ENCODE assay signal across 19 cellular contexts in the genomic region with DNA sequence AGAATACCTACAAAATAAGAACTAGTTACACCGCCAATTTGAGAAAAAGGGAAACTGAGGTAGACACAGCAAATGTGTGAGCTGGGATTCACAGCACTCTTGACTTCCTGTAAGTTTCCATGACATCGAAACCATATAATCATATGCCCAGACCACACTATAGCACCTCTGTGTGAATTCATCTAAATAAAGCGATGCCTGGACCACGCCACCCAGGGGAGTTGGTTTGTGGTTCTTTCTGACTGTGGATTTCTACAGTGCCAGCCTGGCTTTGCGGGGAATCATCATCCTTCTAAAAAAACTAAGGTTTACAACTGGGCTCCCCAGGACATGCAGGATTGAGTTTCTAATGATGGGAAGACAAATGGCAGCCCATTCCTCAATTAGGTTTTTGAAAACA. TPM values are rescaled to one million over a fixed set of nuclear protein-coding genes. Genes with fewer than 3 reads are reported as not detected.
DNase-seq lines count a peak whose midpoint lies in the region; ATAC-seq, FAIRE-seq and TF ChIP-seq lines count a peak whose summit lies in the region.
"Had no signal": no experiment of that assay in that cellular context is flagged by ENCODE, and none has a peak within 500 bp of the region (broad histone marks: within the 10 kb centered on the region; RNA-seq: fewer than 3 reads in every experiment).

No MANE protein-coding gene starts in this region.

- H3K9me3 ChIP-seq in K562 (replicated peaks; ENCODE audit: control insufficient read depth, insufficient read depth, low read depth, low read length) (no peaks in the 10 kb centered on the region; the same call in 1 of the 2 replicates), smooth muscle cell (replicated peaks; ENCODE audit: low read depth) (no peaks in the 10 kb centered on the region), HAP-1 (no peaks in the 10 kb centered on the region)
- H3K9me3 ChIP-seq: transverse colon had no signal

- 74% methylated on average over 5 of the region's 5 CpGs for WGBS in K562 (ENCODE audit: insufficient coverage, low coverage, missing lambda C conversion rate)
- WGBS in smooth muscle cell (ENCODE audit: low lambda C conversion rate), result 97% methylated on average over 5 of the region's 5 CpGs

- no peak for FAIRE-seq in K562 (lab: Jason Lieb, UNC)
- FAIRE-seq: colon, HTR-8/SVneo had no signal

- TF ChIP-seq EP300 in K562 (IDR thresholded peaks at IDR 0.05; ENCODE audit: low read length), result no peak

- no peaks in the 10 kb centered on the region for H3K4me1 ChIP-seq in K562 (replicated peaks in 1 of 2; ENCODE audit: control insufficient read depth in 2 of 2, insufficient read depth in 2 of 2, low read length in 2 of 2)
- H3K4me1 ChIP-seq in smooth muscle cell (ENCODE audit: low read depth), result no peaks in the 10 kb centered on the region
- no peaks in the 10 kb centered on the region for H3K4me1 ChIP-seq in HAP-1

- H3K27ac ChIP-seq in K562 (ENCODE audit: extremely low read depth, low read depth, low read length) (no peak overlapping the region), smooth muscle cell (ENCODE audit: low read depth) (no peak overlapping the region)
- H3K27ac ChIP-seq: transverse colon had no signal

- H3K9me1 ChIP-seq in K562 (ENCODE audit: control insufficient read depth, insufficient read depth, low read length), result no peaks in the 10 kb centered on the region

- H3K4me3 ChIP-seq in NB4 (ENCODE audit: low read depth, low read length) (peak overlapping the region; percentile 14), K562 (no peak overlapping the region), smooth muscle cell (no peak overlapping the region), HAP-1 (no peak overlapping the region)
- H3K4me3 ChIP-seq: transverse colon had no signal

- H3K4me3 Mint-ChIP-seq in activated CD8-positive, alpha-beta T cell treated with anti-CD3 and anti-CD28 coated beads for 36 hours, result no peak overlapping the region
- no peak overlapping the region for H3K4me3 Mint-ChIP-seq in activated CD8-positive, alpha-beta T cell treated with anti-CD3 and anti-CD28 coated beads, Interleukin-2, amount 10 ng/mL, durations not matched to agents 7 days and 5 days
- H3K4me3 Mint-ChIP-seq: CD4-positive, alpha-beta memory T cell had no signal

- peak overlapping the region; percentile 79 for H2AFZ ChIP-seq in K562 (ENCODE audit: low read depth, low read length)
- peak overlapping the region; percentile 76 for H2AFZ ChIP-seq in smooth muscle cell (ENCODE audit: low read depth)

- POLR2A ChIA-PET in activated CD8-positive, alpha-beta T cell treated with anti-CD3 and anti-CD28 coated beads for 36 hours (lab: Charles Lee), result interaction anchor here (1.2 kb wide), 1 partner anchor 32 kb away, joined by 3 read pairs; no protein-coding TSS in a partner anchor
- POLR2A ChIA-PET in activated CD8-positive, alpha-beta T cell treated with anti-CD3 and anti-CD28 coated beads, Interleukin-2, amount 10 ng/mL, durations not matched to agents 7 days and 5 days (lab: Charles Lee), result interaction anchor here (0.6 kb wide), 1 partner anchor 109 kb away, joined by 3 read pairs; no protein-coding TSS in a partner anchor
- POLR2A ChIA-PET in K562 (lab: Yijun Ruan, JAX), result interaction anchor here (1.4 kb wide), 1 partner anchor 115 kb away, joined by 3 read pairs; no protein-coding TSS in a partner anchor

- CTCF ChIA-PET in activated CD8-positive, alpha-beta T cell treated with anti-CD3 and anti-CD28 coated beads for 36 hours (lab: Charles Lee), result interaction anchor here (2.1 kb wide), 1 partner anchor 117 kb away, joined by 13 read pairs; no protein-coding TSS in a partner anchor
- CTCF ChIA-PET in activated CD8-positive, alpha-beta T cell treated with anti-CD3 and anti-CD28 coated beads, Interleukin-2, amount 10 ng/mL, durations not matched to agents 7 days and 5 days (lab: Charles Lee), result interaction anchor here (0.6 to 1.6 kb wide), 5 partner anchors 8 to 116 kb away, joined by 3 to 5 read pairs (median 4); no protein-coding TSS in a partner anchor
- CTCF ChIA-PET in K562 (lab: Yijun Ruan, JAX; ENCODE audit: low intra/inter-chr PET ratio), result no interaction called here

- peaks cover 6% of the 10 kb centered on the region for H3K4me1 Mint-ChIP-seq in activated CD8-positive, alpha-beta T cell treated with anti-CD3 and anti-CD28 coated beads for 36 hours (ENCODE audit: low read depth)
- H3K4me1 Mint-ChIP-seq in activated CD8-positive, alpha-beta T cell treated with anti-CD3 and anti-CD28 coated beads, Interleukin-2, amount 10 ng/mL, durations not matched to agents 7 days and 5 days (ENCODE audit: low read depth), result peaks cover 9% of the 10 kb centered on the region

- H3K27me3 Mint-ChIP-seq in activated CD8-positive, alpha-beta T cell treated with anti-CD3 and anti-CD28 coated beads for 36 hours, result no peaks in the 10 kb centered on the region
- H3K27me3 Mint-ChIP-seq in activated CD8-positive, alpha-beta T cell treated with anti-CD3 and anti-CD28 coated beads, Interleukin-2, amount 10 ng/mL, durations not matched to agents 7 days and 5 days (ENCODE audit: low read depth), result no peaks in the 10 kb centered on the region

- H3K36me3 Mint-ChIP-seq in activated CD8-positive, alpha-beta T cell treated with anti-CD3 and anti-CD28 coated beads for 36 hours (ENCODE audit: low read depth), result no peaks in the 10 kb centered on the region
- no peaks in the 10 kb centered on the region for H3K36me3 Mint-ChIP-seq in activated CD8-positive, alpha-beta T cell treated with anti-CD3 and anti-CD28 coated beads, Interleukin-2, amount 10 ng/mL, durations not matched to agents 7 days and 5 days (ENCODE audit: low read depth)
- H3K36me3 Mint-ChIP-seq: CD4-positive, alpha-beta memory T cell had no signal

- no peak overlapping the region for H3K9ac ChIP-seq in K562 (ENCODE audit: insufficient read depth in 1 of 2, low read depth in 2 of 2, low read length in 2 of 2)
- no peak overlapping the region for H3K9ac ChIP-seq in smooth muscle cell (ENCODE audit: low read depth)

- no peak for TF ChIP-seq RAD21 in K562 (CRISPR knock-in tag; conservative IDR thresholded peaks at IDR 0.05 in 1 of 2, IDR thresholded peaks at IDR 0.05 in 1 of 2)

- H3K27me3 ChIP-seq in K562 (ENCODE audit: control insufficient read depth in 2 of 2, insufficient read depth in 2 of 2, low read length in 2 of 2) (no peaks in the 10 kb centered on the region), smooth muscle cell (ENCODE audit: low read depth) (no peaks in the 10 kb centered on the region), HAP-1 (ENCODE audit: low read depth) (peaks cover 46% of the 10 kb centered on the region)
- H3K27me3 ChIP-seq: transverse colon had no signal

- H3K36me3 ChIP-seq in K562 (ENCODE audit: control insufficient read depth, insufficient read depth, low read length) (no peaks in the 10 kb centered on the region), smooth muscle cell (ENCODE audit: low read depth) (no peaks in the 10 kb centered on the region), HAP-1 (replicated peaks) (no peaks in the 10 kb centered on the region)
- H3K36me3 ChIP-seq: transverse colon had no signal

- no peak for ATAC-seq in activated CD8-positive, alpha-beta T cell treated with anti-CD3 and anti-CD28 coated beads for 36 hours
- ATAC-seq in activated CD8-positive, alpha-beta T cell treated with anti-CD3 and anti-CD28 coated beads, Interleukin-2, amount 10 ng/mL, durations not matched to agents 7 days and 5 days, result no peak
- ATAC-seq in K562, result no peak
- no peak for ATAC-seq in GM18868 (IDR thresholded peaks at IDR 0.05; ENCODE audit: unreplicated experiment)

- TF ChIP-seq CTCF in activated CD8-positive, alpha-beta T cell treated with anti-CD3 and anti-CD28 coated beads for 36 hours (IDR thresholded peaks at IDR 0.05), result no peak
- TF ChIP-seq CTCF in NB4 (IDR thresholded peaks at IDR 0.05; ENCODE audit: low read depth, low read length), result no peak
- TF ChIP-seq CTCF in K562 (IDR thresholded peaks at IDR 0.05 in 2 of 3, conservative IDR thresholded peaks at IDR 0.05 in 1 of 3; ENCODE audit: insufficient read depth in 2 of 3, low read depth in 1 of 3, low read length in 3 of 3), result no peak
- TF ChIP-seq CTCF in smooth muscle cell (IDR thresholded peaks at IDR 0.05; ENCODE audit: borderline replicate concordance, insufficient read depth, poor library complexity, severe bottlenecking), result no peak

- in situ Hi-C loops in K562 (cut with MboI) (loop anchor here (25.0 kb wide), 1 partner anchor 568 kb away; no protein-coding TSS in a partner anchor), HAP-1 (cut with MboI; ENCODE audit: low sequenced_read_pairs) (no loop called here)

- no TSS peak for BruUV-seq in K562 (replicated peaks; lab: Mats Ljungman, UMichigan)

- intact Hi-C loops in activated CD8-positive, alpha-beta T cell treated with anti-CD3 and anti-CD28 coated beads for 36 hours (cut with micrococcal nuclease), result no loop called here
- intact Hi-C loops in K562 (cut with micrococcal nuclease), result loop anchor here (5.0 to 10.0 kb wide), 2 partner anchors 240 to 358 kb away; no protein-coding TSS in a partner anchor

- no peaks in the 10 kb centered on the region for H3K9me3 Mint-ChIP-seq in activated CD8-positive, alpha-beta T cell treated with anti-CD3 and anti-CD28 coated beads for 36 hours
- no peaks in the 10 kb centered on the region for H3K9me3 Mint-ChIP-seq in activated CD8-positive, alpha-beta T cell treated with anti-CD3 and anti-CD28 coated beads, Interleukin-2, amount 10 ng/mL, durations not matched to agents 7 days and 5 days (ENCODE audit: insufficient read depth)
- H3K9me3 Mint-ChIP-seq: CD4-positive, alpha-beta memory T cell had no signal

- TF ChIP-seq POLR2A in NB4 (IDR thresholded peaks at IDR 0.05; ENCODE audit: extremely low read depth, insufficient read length) (no peak), K562 (conservative IDR thresholded peaks at IDR 0.05) (no peak)

- no peak overlapping the region for H3K4me2 ChIP-seq in K562 (ENCODE audit: insufficient read depth, low read length)
- H3K4me2 ChIP-seq in smooth muscle cell, result no peak overlapping the region

- H3F3A ChIP-seq in smooth muscle cell (ENCODE audit: low read depth), result peaks cover 5% of the 10 kb centered on the region

- no peak overlapping the region for H3K27ac Mint-ChIP-seq in activated CD8-positive, alpha-beta T cell treated with anti-CD3 and anti-CD28 coated beads for 36 hours
- no peak overlapping the region for H3K27ac Mint-ChIP-seq in activated CD8-positive, alpha-beta T cell treated with anti-CD3 and anti-CD28 coated beads, Interleukin-2, amount 10 ng/mL, durations not matched to agents 7 days and 5 days

- H4K20me1 ChIP-seq in K562 (replicated peaks; ENCODE audit: control insufficient read depth, insufficient read depth, low read length), result no peaks in the 10 kb centered on the region
- H4K20me1 ChIP-seq in smooth muscle cell (ENCODE audit: low read depth), result no peaks in the 10 kb centered on the region

- DNase-seq in activated CD8-positive, alpha-beta T cell treated with anti-CD3 and anti-CD28 coated beads for 36 hours, result peak; percentile 28
- DNase-seq in activated CD8-positive, alpha-beta T cell treated with anti-CD3 and anti-CD28 coated beads, Interleukin-2, amount 10 ng/mL, durations not matched to agents 7 days and 5 days, result no peak
- DNase-seq in NB4 (ENCODE audit: low read depth) (peak; percentile 64), K562 (ENCODE audit: extremely low read depth in 1 of 4, low spot score in 3 of 4) (no peak), smooth muscle cell (lab: John Stamatoyannopoulos, UW; ENCODE audit: unreplicated experiment) (no peak), NCI-H1417 (lab: John Stamatoyannopoulos, UW) (no peak), HAP-1 (ENCODE audit: low spot score in 2 of 2) (no peak)
- DNase-seq: activated naive CD4-positive, alpha-beta T cell treated with Interleukin-2 at 50 U/mL for 16 hours; aorta; CD4-positive, alpha-beta memory T cell; foreskin melanocyte; kidney glomerular epithelial cell; NCI-H146; SHP77; stimulated activated naive CD4-positive, alpha-beta T cell; transverse colon had no signal

- no peaks in the 10 kb centered on the region for H3K79me2 ChIP-seq in K562 (ENCODE audit: control insufficient read depth, insufficient read depth, low read length)
- H3K79me2 ChIP-seq in smooth muscle cell (ENCODE audit: low read depth), result no peaks in the 10 kb centered on the region

RNA-seq across cellular contexts. Expression of a gene that starts 23.5 kb away (rescaled TPM):
- total RNA-seq in activated CD8-positive, alpha-beta T cell treated with anti-CD3 and anti-CD28 coated beads for 36 hours, result under 1 TPM in 1 of 2 experiments, not detected in 1; 0.58 TPM
- not detected for total RNA-seq in activated CD8-positive, alpha-beta T cell treated with anti-CD3 and anti-CD28 coated beads, Interleukin-2, amount 10 ng/mL, durations not matched to agents 7 days and 5 days
- total RNA-seq in K562 (2011; cell fraction: chromatin; rRNA removed; ENCODE audit: low replicate concordance), result 0.25 and 0.33 TPM in 2 replicates
- total RNA-seq in K562 (2011; cell fraction: nucleolus; rRNA removed), result not detected in 2 replicates
- total RNA-seq in K562 (2011; cell fraction: nucleoplasm; rRNA removed), result not detected in 2 replicates
- total RNA-seq in K562 (2014; rRNA removed) (0.16 and 0.18 TPM in 2 replicates), K562 (2014; rRNA removed; fragmentation: Illumina TruSeq; extraction: Trizol) (0.07 and 0.13 TPM in 2 replicates), K562 (2015; rRNA removed; fragmentation: Illumina TruSeq; extraction: Trizol) (0.22 and 0.23 TPM in 2 replicates), K562 (2021) (0.07 and 0.09 TPM in 2 replicates), smooth muscle cell (12.5 and 14.0 TPM in 2 replicates)
- polyA plus RNA-seq in K562 (2011; rRNA removed) (0.01 and 0.05 TPM in 2 replicates), K562 (2014; fragmentation: Illumina TruSeq; extraction: Trizol) (0.19 and 0.47 TPM in 2 replicates), K562 (2014; fragmentation: Nextera tagmentation; extraction: Ambion mirVana) (under 1 TPM in 1 of 2 experiments, not detected in 1; 0.11 TPM), K562 (2014; rRNA removed) (0.78 and 0.89 TPM in 2 replicates), smooth muscle cell (9.2 and 13.5 TPM in 2 replicates)
- 0.09 TPM in 1 of 2 replicates, not detected in the other for polyA plus RNA-seq in K562 (2011; cell fraction: cytosol; rRNA removed)
- 0.11 and 0.42 TPM in 2 replicates for polyA plus RNA-seq in K562 (2011; cell fraction: nucleus; rRNA removed)
- 0.72 and 5.0 TPM in 2 replicates for polyA plus RNA-seq in K562 (2012)
- polyA minus RNA-seq in K562 (2011; rRNA and poly(A)+ RNA removed), result 0.04 and 0.12 TPM in 2 replicates
- not detected in 2 replicates for polyA minus RNA-seq in K562 (2011; cell fraction: cytosol; rRNA and poly(A)+ RNA removed)
- 0.11 TPM in 1 of 2 replicates, not detected in the other for polyA minus RNA-seq in K562 (2011; cell fraction: nucleus; rRNA and poly(A)+ RNA removed)
- total RNA-seq: CD4-positive, alpha-beta memory T cell had no signal
- polyA plus RNA-seq: CD4-positive, alpha-beta memory T cell had no signal

Comparison
In these comparisons a context has a peak if more than half of its experiments do, and no peak if none do; other contexts are left out.
1. DNase-seq: peak in activated CD8-positive, alpha-beta T cell treated with anti-CD3 and anti-CD28 coated beads for 36 hours (single experiment) and NB4 (single experiment); none in activated CD8-positive, alpha-beta T cell treated with anti-CD3 and anti-CD28 coated beads, Interleukin-2, amount 10 ng/mL, durations not matched to agents 7 days and 5 days (single experiment), K562 (0 of 4), smooth muscle cell (single experiment), NCI-H1417 (0 of 3) and HAP-1 (0 of 2).